In genomic region chr9:331197-331596, GRCh38 we compare ENCODE assay signal across 1 cellular context.
TF ChIP-seq lines count a peak whose summit lies in the region.

No MANE protein-coding gene starts in this region.

TF ChIP-seq in GM23338, 12 proteins besides CTCF, POLR2A, EP300 and RAD21 (continued from another document):
- TF ChIP-seq ZNF462 (CRISPR knock-in tag; IDR thresholded peaks at IDR 0.05) = peak; percentile 86
- no peak for TF ChIP-seq JUNB (IDR thresholded peaks at IDR 0.05; ENCODE audit: unreplicated experiment)
- no peak for TF ChIP-seq EZH2phosphoT487 (IDR thresholded peaks at IDR 0.05; ENCODE audit: unreplicated experiment)
- no peak for TF ChIP-seq REST (IDR thresholded peaks at IDR 0.05; ENCODE audit: unreplicated experiment)
- no peak for TF ChIP-seq EZH2 (IDR thresholded peaks at IDR 0.05; ENCODE audit: low read depth, unreplicated experiment)
- TF ChIP-seq STAT1 (IDR thresholded peaks at IDR 0.05; ENCODE audit: unreplicated experiment) = no peak
- TF ChIP-seq ETS1 (IDR thresholded peaks at IDR 0.05) = no peak
- no peak for TF ChIP-seq CREB1 (CRISPR knock-in tag; IDR thresholded peaks at IDR 0.05; ENCODE audit: low read depth)
- no peak for TF ChIP-seq ZNF114 (CRISPR knock-in tag; IDR thresholded peaks at IDR 0.05)
